Comparison of ENCODE assay signal across 22 cellular contexts in the genomic region with DNA sequence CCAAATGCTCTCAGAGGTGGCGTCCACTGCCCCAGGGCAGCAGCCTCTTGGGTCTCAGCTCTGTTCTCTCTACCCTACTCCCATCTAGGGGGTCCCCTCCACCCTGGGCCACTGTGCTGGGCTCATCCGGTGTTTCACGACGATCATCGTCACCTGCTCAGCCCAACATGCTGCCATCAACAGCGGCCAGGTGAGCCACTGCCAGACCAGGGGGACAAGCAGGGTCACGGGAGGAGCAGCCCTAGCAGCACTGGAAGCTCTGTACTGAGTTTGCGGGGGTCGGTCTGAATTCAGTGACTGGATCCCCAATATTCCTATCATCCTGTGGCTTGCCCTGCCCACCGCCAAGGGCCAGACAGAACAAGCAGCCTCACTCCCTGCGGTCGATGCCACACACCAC. TPM values are rescaled to one million over a fixed set of nuclear protein-coding genes. Genes with fewer than 3 reads are reported as not detected.
DNase-seq lines count a peak whose midpoint lies in the region; ATAC-seq, FAIRE-seq and TF ChIP-seq lines count a peak whose summit lies in the region.
"Had no signal": no experiment of that assay in that cellular context is flagged by ENCODE, and none has a peak within 500 bp of the region (broad histone marks: within the 10 kb centered on the region; RNA-seq: fewer than 3 reads in every experiment).

No MANE protein-coding gene starts in this region.

- DNase-seq in T-helper 17 cell (no peak), endothelial cell of umbilical vein (ENCODE audit: low read depth, low spot score) (no peak), memory B cell (ENCODE audit: low spot score in 2 of 2) (no peak), DMS53 (lab: John Stamatoyannopoulos, UW) (no peak), HT-29 (ENCODE audit: low spot score) (no peak), ascending aorta (ENCODE audit: low spot score in 2 of 2) (no peak)
- no peak for DNase-seq in stimulated activated effector memory CD8-positive, alpha-beta T cell treated with anti-CD3 and anti-CD28 coated beads, Interleukin-12 subunit alpha, Interleukin-12 subunit beta, amount 100 ng/mL, for 72 hours (ENCODE audit: low spot score in 2 of 2)
- DNase-seq: Calu3, KBM-7, NCI-H2029 treated with DMSO at 0.1 percent for 48 hours, NCI-H446 treated with DMSO at 0.1 percent for 48 hours, NCI-H526 treated with DMSO at 0.1 percent for 48 hours, PC-9 had no signal

- no TSS peak for BruUV-seq in endothelial cell of umbilical vein (replicated peaks; lab: Mats Ljungman, UMichigan)

- peaks cover 11% of the 10 kb centered on the region for H3K36me3 Mint-ChIP-seq in T-helper 17 cell (ENCODE audit: low read depth)
- H3K36me3 Mint-ChIP-seq in memory B cell: no peaks in the 10 kb centered on the region
- H3K36me3 Mint-ChIP-seq in stimulated activated effector memory CD8-positive, alpha-beta T cell treated with anti-CD3 and anti-CD28 coated beads, Interleukin-12 subunit alpha, Interleukin-12 subunit beta, amount 100 ng/mL, for 72 hours: peaks cover 15% of the 10 kb centered on the region

- POLR2A ChIA-PET in endothelial cell of umbilical vein (lab: Charles Lee): no interaction called here

- no peaks in the 10 kb centered on the region for H3K79me2 ChIP-seq in endothelial cell of umbilical vein (ENCODE audit: control insufficient read depth, insufficient read depth, low read length)

- H3K9me1 ChIP-seq in endothelial cell of umbilical vein (replicated peaks; ENCODE audit: control insufficient read depth, extremely low read depth, insufficient read depth, low read length): no peaks in the 10 kb centered on the region

- H3K4me1 ChIP-seq in endothelial cell of umbilical vein (ENCODE audit: control insufficient read depth, extremely low read depth, insufficient read depth, low read length): no peaks in the 10 kb centered on the region
- peaks cover 7 to 11% of the 10 kb centered on the region in 2 donors for H3K4me1 ChIP-seq in ascending aorta

- CTCF ChIA-PET in endothelial cell of umbilical vein (lab: Charles Lee): interaction anchor here (1.4 to 4.7 kb wide), 5 partner anchors 12 to 82 kb away, joined by 4 to 73 read pairs (median 6); partner anchors contain the start of gene ALOX12B

- TF ChIP-seq POLR2A in endothelial cell of umbilical vein (IDR thresholded peaks at IDR 0.05; ENCODE audit: low read depth, low read length): no peak

- H3K9me3 ChIP-seq in T-helper 17 cell (ENCODE audit: control insufficient read depth, low read length, poor library complexity, severe bottlenecking): no peaks in the 10 kb centered on the region
- no peaks in the 10 kb centered on the region for H3K9me3 ChIP-seq in endothelial cell of umbilical vein (replicated peaks; ENCODE audit: control insufficient read depth, insufficient read depth, low read length)
- no peaks in the 10 kb centered on the region for H3K9me3 ChIP-seq in ascending aorta
- H3K9me3 ChIP-seq: SJSA1 had no signal

- dilution Hi-C loops in endothelial cell of umbilical vein (cut with MboI; ENCODE audit: extremely low pct_ligation_motif_present, low sequenced_read_pairs): no loop called here

- no peaks in the 10 kb centered on the region for H4K20me1 ChIP-seq in endothelial cell of umbilical vein (replicated peaks; ENCODE audit: control insufficient read depth, extremely low read depth, insufficient read depth, low read length)

- H3K4me1 Mint-ChIP-seq in T-helper 17 cell (peaks cover 26% of the 10 kb centered on the region), memory B cell (peaks cover 22% of the 10 kb centered on the region)
- peaks cover 30% of the 10 kb centered on the region for H3K4me1 Mint-ChIP-seq in stimulated activated effector memory CD8-positive, alpha-beta T cell treated with anti-CD3 and anti-CD28 coated beads, Interleukin-12 subunit alpha, Interleukin-12 subunit beta, amount 100 ng/mL, for 72 hours

- ATAC-seq in T-helper 17 cell: no peak
- no peak for ATAC-seq in memory B cell (ENCODE audit: low read depth)
- ATAC-seq in stimulated activated effector memory CD8-positive, alpha-beta T cell treated with anti-CD3 and anti-CD28 coated beads, Interleukin-12 subunit alpha, Interleukin-12 subunit beta, amount 100 ng/mL, for 72 hours: no peak
- ATAC-seq: Right ventricle myocardium inferior had no signal

- H3K4me3 Mint-ChIP-seq in T-helper 17 cell (peak overlapping the region; percentile 39), memory B cell (no peak overlapping the region)
- peak overlapping the region; percentile 68 for H3K4me3 Mint-ChIP-seq in stimulated activated effector memory CD8-positive, alpha-beta T cell treated with anti-CD3 and anti-CD28 coated beads, Interleukin-12 subunit alpha, Interleukin-12 subunit beta, amount 100 ng/mL, for 72 hours

- H3K9ac ChIP-seq in endothelial cell of umbilical vein (replicated peaks; ENCODE audit: extremely low read depth, insufficient read depth, low read length): no peak overlapping the region

- H3K27me3 ChIP-seq in endothelial cell of umbilical vein (ENCODE audit: control insufficient read depth in 2 of 2, insufficient read depth in 2 of 2, low read length in 2 of 2) (peaks cover 35% of the 10 kb centered on the region in 2 experiments), ascending aorta (peaks cover 7% of the 10 kb centered on the region)

- intact Hi-C loops in endothelial cell of umbilical vein (cut with micrococcal nuclease): no loop called here
- intact Hi-C loops in ascending aorta (cut with DNase I): no loop called here

- no peaks in the 10 kb centered on the region for H3K9me3 Mint-ChIP-seq in memory B cell
- no peaks in the 10 kb centered on the region for H3K9me3 Mint-ChIP-seq in stimulated activated effector memory CD8-positive, alpha-beta T cell treated with anti-CD3 and anti-CD28 coated beads, Interleukin-12 subunit alpha, Interleukin-12 subunit beta, amount 100 ng/mL, for 72 hours

- H3K36me3 ChIP-seq in endothelial cell of umbilical vein (ENCODE audit: control insufficient read depth in 2 of 2, extremely low read depth in 1 of 2, insufficient read depth in 2 of 2, low read length in 2 of 2) (no peaks in the 10 kb centered on the region), ascending aorta (no peaks in the 10 kb centered on the region)
- H3K36me3 ChIP-seq: SJSA1 had no signal

- no peak for FAIRE-seq in endothelial cell of umbilical vein (lab: Jason Lieb, UNC)
- FAIRE-seq: GM19239, H54, HTR-8/SVneo had no signal

- H3K27me3 Mint-ChIP-seq in T-helper 17 cell (peaks cover 41% of the 10 kb centered on the region), memory B cell (peaks cover 34% of the 10 kb centered on the region)

- H2AFZ ChIP-seq in endothelial cell of umbilical vein (ENCODE audit: low read depth, low read length): no peak overlapping the region
- H2AFZ ChIP-seq: PC-9 had no signal

- no peak overlapping the region for H3K27ac ChIP-seq in endothelial cell of umbilical vein (ENCODE audit: insufficient read depth, low read depth, low read length)
- no peak overlapping the region for H3K27ac ChIP-seq in ascending aorta
- H3K27ac ChIP-seq: PC-9, SJSA1 had no signal

- no peak overlapping the region for H3K4me3 ChIP-seq in endothelial cell of umbilical vein (replicated peaks in 1 of 3; ENCODE audit: insufficient read depth in 1 of 3, low read depth in 1 of 3, low read length in 3 of 3)
- no peak overlapping the region for H3K4me3 ChIP-seq in ascending aorta
- H3K4me3 ChIP-seq: PC-9, SJSA1 had no signal

- TF ChIP-seq CTCF in endothelial cell of umbilical vein (IDR thresholded peaks at IDR 0.05; ENCODE audit: extremely low read depth in 1 of 2, insufficient read depth in 1 of 2, low read depth in 1 of 2, low read length in 2 of 2): no peak
- TF ChIP-seq CTCF in ascending aorta (IDR thresholded peaks at IDR 0.05): no peak

- H3K27ac Mint-ChIP-seq in T-helper 17 cell (no peak overlapping the region), memory B cell (peak overlapping the region; percentile 98)
- H3K27ac Mint-ChIP-seq in stimulated activated effector memory CD8-positive, alpha-beta T cell treated with anti-CD3 and anti-CD28 coated beads, Interleukin-12 subunit alpha, Interleukin-12 subunit beta, amount 100 ng/mL, for 72 hours: no peak overlapping the region

- H3K4me2 ChIP-seq in endothelial cell of umbilical vein (ENCODE audit: insufficient read depth, low read length): no peak overlapping the region
- H3K4me2 ChIP-seq: PC-9 had no signal

RNA-seq across cellular contexts. Expression of gene ALOX12B, which starts 16.0 kb away (rescaled TPM):
- not detected for total RNA-seq in T-helper 17 cell
- total RNA-seq in endothelial cell of umbilical vein: not detected in 2 replicates
- not detected in 2 replicates for polyA plus RNA-seq in endothelial cell of umbilical vein
- not detected in 2 replicates for polyA plus RNA-seq in endothelial cell of umbilical vein (2011; cell fraction: cytosol; rRNA removed)
- polyA plus RNA-seq in endothelial cell of umbilical vein (2011; cell fraction: nucleus; rRNA removed): not detected in 2 replicates
- not detected in 2 replicates for polyA plus RNA-seq in endothelial cell of umbilical vein (2012)
- polyA minus RNA-seq in endothelial cell of umbilical vein: not detected in 2 replicates
- polyA minus RNA-seq in endothelial cell of umbilical vein (2011; cell fraction: cytosol; rRNA and poly(A)+ RNA removed): 1.6 TPM
- polyA minus RNA-seq in endothelial cell of umbilical vein (2011; cell fraction: nucleus; rRNA and poly(A)+ RNA removed): not detected in 2 replicates
- total RNA-seq in HT-29 (2014; rRNA removed; shearing (Covaris generic)): 0.97 TPM in 1 of 2 replicates, not detected in the other
- total RNA-seq in ascending aorta: not detected
- total RNA-seq: A172, Calu3, PC-9, Right ventricle myocardium inferior, RPMI7951, SJSA1 had no signal
- polyA plus RNA-seq: BJ had no signal

RNA-seq across cellular contexts. Expression of gene ALOX15B, which starts 32.6 kb away (rescaled TPM):
- total RNA-seq in T-helper 17 cell: not detected
- not detected in 2 replicates for total RNA-seq in endothelial cell of umbilical vein
- not detected in 2 replicates for polyA plus RNA-seq in endothelial cell of umbilical vein
- not detected in 2 replicates for polyA plus RNA-seq in endothelial cell of umbilical vein (2011; cell fraction: cytosol; rRNA removed)
- polyA plus RNA-seq in endothelial cell of umbilical vein (2011; cell fraction: nucleus; rRNA removed): not detected in 2 replicates
- not detected in 2 replicates for polyA plus RNA-seq in endothelial cell of umbilical vein (2012)
- not detected in 2 replicates for polyA minus RNA-seq in endothelial cell of umbilical vein
- not detected for polyA minus RNA-seq in endothelial cell of umbilical vein (2011; cell fraction: cytosol; rRNA and poly(A)+ RNA removed)
- polyA minus RNA-seq in endothelial cell of umbilical vein (2011; cell fraction: nucleus; rRNA and poly(A)+ RNA removed): not detected in 2 replicates
- total RNA-seq in HT-29 (2014; rRNA removed; shearing (Covaris generic)): not detected in 2 replicates
- total RNA-seq in ascending aorta: 2.3 TPM
- total RNA-seq: A172, Calu3, PC-9, RPMI7951, SJSA1 had no signal
- polyA plus RNA-seq: BJ had no signal

RNA-seq across cellular contexts. Expression of gene ALOXE3, which starts 46.8 kb away (rescaled TPM):
- total RNA-seq in T-helper 17 cell: not detected
- not detected in 2 replicates for total RNA-seq in endothelial cell of umbilical vein
- polyA plus RNA-seq in endothelial cell of umbilical vein: 0.01 TPM in 1 of 2 replicates, not detected in the other
- 0.06 TPM in 1 of 2 replicates, not detected in the other for polyA plus RNA-seq in endothelial cell of umbilical vein (2011; cell fraction: cytosol; rRNA removed)
- polyA plus RNA-seq in endothelial cell of umbilical vein (2011; cell fraction: nucleus; rRNA removed): not detected in 2 replicates
- 0.07 and 0.11 TPM in 2 replicates for polyA plus RNA-seq in endothelial cell of umbilical vein (2012)
- polyA minus RNA-seq in endothelial cell of umbilical vein: not detected in 2 replicates
- 1.0 TPM for polyA minus RNA-seq in endothelial cell of umbilical vein (2011; cell fraction: cytosol; rRNA and poly(A)+ RNA removed)
- not detected in 2 replicates for polyA minus RNA-seq in endothelial cell of umbilical vein (2011; cell fraction: nucleus; rRNA and poly(A)+ RNA removed)
- not detected in 2 replicates for total RNA-seq in HT-29 (2014; rRNA removed; shearing (Covaris generic))
- total RNA-seq in ascending aorta: not detected
- total RNA-seq: A172, Calu3, LHCN-M2, Right ventricle myocardium inferior, SJSA1 had no signal

RNA-seq across cellular contexts. Expression of gene HES7, which starts 52.4 kb away (rescaled TPM):
- not detected for total RNA-seq in T-helper 17 cell
- 0.51 TPM in 1 of 2 replicates, not detected in the other for total RNA-seq in endothelial cell of umbilical vein
- polyA plus RNA-seq in endothelial cell of umbilical vein: 0.19 and 0.33 TPM in 2 replicates
- polyA plus RNA-seq in endothelial cell of umbilical vein (2011; cell fraction: cytosol; rRNA removed): not detected in 2 replicates
- polyA plus RNA-seq in endothelial cell of umbilical vein (2011; cell fraction: nucleus; rRNA removed): 0.35 and 0.45 TPM in 2 replicates
- polyA plus RNA-seq in endothelial cell of umbilical vein (2012): 0.50 and 0.56 TPM in 2 replicates
- polyA minus RNA-seq in endothelial cell of umbilical vein: not detected in 2 replicates
- 21.1 TPM for polyA minus RNA-seq in endothelial cell of umbilical vein (2011; cell fraction: cytosol; rRNA and poly(A)+ RNA removed)
- not detected in 2 replicates for polyA minus RNA-seq in endothelial cell of umbilical vein (2011; cell fraction: nucleus; rRNA and poly(A)+ RNA removed)
- total RNA-seq in HT-29 (2014; rRNA removed; shearing (Covaris generic)): 0.61 and 0.76 TPM in 2 replicates
- not detected for total RNA-seq in ascending aorta
- total RNA-seq: A172, Right ventricle myocardium inferior, SJSA1 had no signal
- polyA plus RNA-seq: BJ had no signal
